ENCODE assay signal across 7 cellular contexts in genomic region chr19:13117772-13118423, GRCh38. TPM values are rescaled to one million over a fixed set of nuclear protein-coding genes. Genes with fewer than 3 reads are reported as not detected.
DNase-seq lines count a peak whose midpoint lies in the region; ATAC-seq, FAIRE-seq and TF ChIP-seq lines count a peak whose summit lies in the region.

Gene NACC1 (plus strand): TSS chr19:13118264. CDS start chr19:13135208, 16,944 bp downstream.

- TF ChIP-seq CTCF in WI38 (IDR thresholded peaks at IDR 0.05; ENCODE audit: low read depth, low read length) (no peak), breast epithelium (IDR thresholded peaks at IDR 0.05) (no peak), smooth muscle cell (IDR thresholded peaks at IDR 0.05; ENCODE audit: borderline replicate concordance, insufficient read depth, poor library complexity, severe bottlenecking) (no peak)

- peak; percentile 67 for ATAC-seq in HG03045 (IDR thresholded peaks at IDR 0.05; ENCODE audit: unreplicated experiment)

- H3K36me3 ChIP-seq in breast epithelium (no peaks in the 10 kb centered on the region), smooth muscle cell (ENCODE audit: low read depth) (no peaks in the 10 kb centered on the region)

- FAIRE-seq in GM18507 (lab: Jason Lieb, UNC) = peak; percentile 84

- H3K27me3 ChIP-seq in breast epithelium (no peaks in the 10 kb centered on the region), smooth muscle cell (ENCODE audit: low read depth) (no peaks in the 10 kb centered on the region)

- DNase-seq in GM18507 (ENCODE audit: extremely low spot score, insufficient read length, low read depth) = peak; percentile 96
- peak; percentile 93 for DNase-seq in NCI-H2171 treated with DMSO at 0.1 percent for 48 hours (lab: John Stamatoyannopoulos, UW)
- DNase-seq in breast epithelium (ENCODE audit: low spot score in 2 of 2) = peak; percentile 84 to 88
- DNase-seq in iPS-NIHi7 (ENCODE audit: extremely low spot score) = peak; percentile 95
- DNase-seq in smooth muscle cell (lab: John Stamatoyannopoulos, UW; ENCODE audit: unreplicated experiment) = peak; percentile 53

- H3K4me3 ChIP-seq in WI38 (ENCODE audit: low read depth, low read length) = peak within 1 kb of the TSS; percentile 83
- peak within 1 kb of the TSS; percentile 69 to 97 (median 72) for H3K4me3 ChIP-seq in breast epithelium
- H3K4me3 ChIP-seq in smooth muscle cell = peak within 1 kb of the TSS; percentile 98

- intact Hi-C loops in breast epithelium (cut with DNase I; ENCODE audit: low total_unique reads) = no loop called here

- H3K4me2 ChIP-seq in smooth muscle cell = peak within 1 kb of the TSS; percentile 97

- H3F3A ChIP-seq in smooth muscle cell (ENCODE audit: low read depth) = no peaks in the 10 kb centered on the region

- peak within 1 kb of the TSS; percentile 75 for H2AFZ ChIP-seq in smooth muscle cell (ENCODE audit: low read depth)

- no peak for TF ChIP-seq POLR2A in breast epithelium (IDR thresholded peaks at IDR 0.05)

- no peaks in the 10 kb centered on the region for H3K9me3 ChIP-seq in breast epithelium
- no peaks in the 10 kb centered on the region for H3K9me3 ChIP-seq in smooth muscle cell (replicated peaks; ENCODE audit: low read depth)

- 6% methylated on average over 52 of the region's 65 CpGs for WGBS in smooth muscle cell (ENCODE audit: low lambda C conversion rate)

- H3K27ac ChIP-seq in breast epithelium = peak within 1 kb of the TSS; percentile 59 to 77
- peak within 1 kb of the TSS; percentile 90 for H3K27ac ChIP-seq in smooth muscle cell (ENCODE audit: low read depth)

- H3K79me2 ChIP-seq in smooth muscle cell (ENCODE audit: low read depth) = peaks cover 56% of the 10 kb centered on the region

- peaks cover 42% of the 10 kb centered on the region for H4K20me1 ChIP-seq in smooth muscle cell (ENCODE audit: low read depth)

- H3K9ac ChIP-seq in smooth muscle cell (ENCODE audit: low read depth) = peak within 1 kb of the TSS; percentile 96

- H3K4me1 ChIP-seq in breast epithelium = peaks cover 8 to 22% of the 10 kb centered on the region in 2 donors
- peaks cover 28% of the 10 kb centered on the region for H3K4me1 ChIP-seq in smooth muscle cell (ENCODE audit: low read depth)

RNA-seq across cellular contexts. Expression of gene NACC1, which starts in this region (rescaled TPM):
- total RNA-seq in breast epithelium (10 to 100 TPM in 2 of 3 donors, 1 to 10 TPM in 1; 8.5 to 20.5 (median 19.7) TPM), smooth muscle cell (34.1 and 44.6 TPM in 2 replicates)
- polyA plus RNA-seq in smooth muscle cell = 9.9 and 12.8 TPM in 2 replicates

Comparison
In these comparisons a context has a peak if more than half of its experiments do, and no peak if none do; other contexts are left out.
1. Peak in every context shown above with its lines: DNase-seq, ATAC-seq, H3K4me3 ChIP-seq and H3K27ac ChIP-seq.